17 cellular contexts compared by ENCODE assay signal in genomic region chr1:246261641-246262040, GRCh38.
A peak's percentile ranks its signal among the peaks of the same experiment; 100 is the strongest.
DNase-seq lines count a peak whose midpoint lies in the region; ATAC-seq and TF ChIP-seq lines count a peak whose summit lies in the region.
"Had no signal": no experiment of that assay in that cellular context is flagged by ENCODE, and none has a peak within 500 bp of the region (broad histone marks: within the 10 kb centered on the region; RNA-seq: fewer than 3 reads in every experiment).

No MANE protein-coding gene starts in this region.

- H2AFZ ChIP-seq in hepatocyte = no peak overlapping the region

- no peak overlapping the region for H3K4me3 ChIP-seq in adrenal gland
- no peak overlapping the region for H3K4me3 ChIP-seq in hepatocyte
- H3K4me3 ChIP-seq: tibial nerve had no signal

- H3K9me3 ChIP-seq in adrenal gland (replicated peaks in 1 of 3) (no peaks in the 10 kb centered on the region), hepatocyte (ENCODE audit: low read depth) (peaks cover 4% of the 10 kb centered on the region)

- H4K20me1 ChIP-seq in hepatocyte (ENCODE audit: insufficient read depth, poor library complexity, severe bottlenecking) = no peaks in the 10 kb centered on the region

- TF ChIP-seq POLR2A in adrenal gland (IDR thresholded peaks at IDR 0.05) = no peak

- DNase-seq in Kasumi-1 (lab: John Stamatoyannopoulos, UW) (peak; percentile 20 to 34), adrenal gland (no peak), hepatocyte (ENCODE audit: low spot score) (no peak), NCI-H526 (lab: John Stamatoyannopoulos, UW) (no peak), midbrain (lab: John Stamatoyannopoulos, UW) (no peak), DMS79 treated with DMSO at 0.1 percent for 48 hours (lab: John Stamatoyannopoulos, UW) (no peak)
- DNase-seq: activated CD8-positive, alpha-beta memory T cell treated with anti-CD3 and anti-CD28 coated beads, Interleukin-2, amount 50 U/mL, for 48 hours; activated naive CD4-positive, alpha-beta T cell treated with anti-CD3 and anti-CD28 coated beads, Interleukin-2, amount 10 ng/mL, durations not matched to agents 7 days and 5 days; effector CD4-positive, alpha-beta T cell; HCEC 1CT; mesenchymal stem cell; NCI-H446 had no signal

- no peak overlapping the region for H3K27ac ChIP-seq in C4-2B
- H3K27ac ChIP-seq in adrenal gland = no peak overlapping the region
- H3K27ac ChIP-seq in hepatocyte = no peak overlapping the region
- H3K27ac ChIP-seq: tibial nerve had no signal

- H3K4me1 ChIP-seq in adrenal gland (replicated peaks in 1 of 2) (no peaks in the 10 kb centered on the region), hepatocyte (ENCODE audit: insufficient read depth) (no peaks in the 10 kb centered on the region)
- H3K4me1 ChIP-seq: tibial nerve had no signal

- H3K36me3 ChIP-seq in adrenal gland (replicated peaks in 1 of 2) (no peaks in the 10 kb centered on the region), hepatocyte (replicated peaks; ENCODE audit: insufficient read depth, low read depth) (no peaks in the 10 kb centered on the region)
- H3K36me3 ChIP-seq: tibial nerve had no signal

- peak; percentile 61 for TF ChIP-seq CTCF in C4-2B (conservative IDR thresholded peaks at IDR 0.05)
- peak in 4 of 6 experiments; percentile 11 to 36 (median 23) for TF ChIP-seq CTCF in adrenal gland (IDR thresholded peaks at IDR 0.05)
- TF ChIP-seq CTCF in hepatocyte (IDR thresholded peaks at IDR 0.05; ENCODE audit: poor library complexity) = peak; percentile 35

- intact Hi-C loops in adrenal gland (cut with DNase I) = no loop called here

- no peaks in the 10 kb centered on the region for H3K27me3 ChIP-seq in adrenal gland
- no peaks in the 10 kb centered on the region for H3K27me3 ChIP-seq in hepatocyte
- H3K27me3 ChIP-seq: tibial nerve had no signal

- H3K9me2 ChIP-seq in hepatocyte (replicated peaks; ENCODE audit: insufficient read depth) = no peaks in the 10 kb centered on the region

- ATAC-seq in GM19035 (IDR thresholded peaks at IDR 0.05; ENCODE audit: unreplicated experiment) = no peak
- ATAC-seq: Panc1; stimulated activated effector memory CD8-positive, alpha-beta T cell treated with anti-CD3 and anti-CD28 coated beads, Interleukin-12 subunit alpha, Interleukin-12 subunit beta, amount 100 ng/mL, for 72 hours had no signal

- H3K4me2 ChIP-seq in hepatocyte = no peak overlapping the region

- H3K79me2 ChIP-seq in hepatocyte = no peaks in the 10 kb centered on the region

- 73 to 79% (median 75%) methylated on average over 3 of the region's 3 CpGs for WGBS in adrenal gland, 4 donors
- 88% methylated on average over 3 of the region's 3 CpGs for WGBS in hepatocyte (ENCODE audit: low lambda C conversion rate, missing lambda C conversion rate)

Comparison
In these comparisons a context has a peak if more than half of its experiments do, and no peak if none do; other contexts are left out.
1. DNase-seq: peak in Kasumi-1 (2 of 2); none in adrenal gland (0 of 7), hepatocyte (single experiment), NCI-H526 (0 of 2), midbrain (single experiment) and DMS79 treated with DMSO at 0.1 percent for 48 hours (single experiment).
2. Peak in every context shown above with its lines, with median percentiles within 50 percentile points of each other: CTCF ChIP-seq.